ENCODE assay signal across 1 cellular context in genomic region chr7:129569326-129569725, GRCh38.
TF ChIP-seq lines count a peak whose summit lies in the region.

No MANE protein-coding gene starts in this region.

TF ChIP-seq in IMR-90, 13 proteins besides CTCF, POLR2A, EP300 and RAD21:
- TF ChIP-seq BHLHE40 (IDR thresholded peaks at IDR 0.05; ENCODE audit: low read depth, low read length) (peak; percentile 12; the same call in 1 of the 2 replicates), NFE2L2 (IDR thresholded peaks at IDR 0.05; ENCODE audit: low read depth, low read length) (no peak)
